1 cellular context compared by ENCODE assay signal in genomic region chr7:4830176-4830575, GRCh38.
A peak's percentile ranks its signal among the peaks of the same experiment; 100 is the strongest.
TF ChIP-seq lines count a peak whose summit lies in the region.

No MANE protein-coding gene starts in this region.

TF ChIP-seq in HepG2, 621 proteins besides CTCF, POLR2A, EP300 and RAD21 (continued from another document and continues in another):
- TF ChIP-seq ZNF704 (CRISPR knock-in tag; IDR thresholded peaks at IDR 0.05; ENCODE audit: borderline replicate concordance) (no peak), MBD4 (IDR thresholded peaks at IDR 0.05; ENCODE audit: borderline replicate concordance, low read length) (no peak), ZNF337 (CRISPR knock-in tag; IDR thresholded peaks at IDR 0.05; ENCODE audit: borderline replicate concordance, low read depth) (no peak), ZNF530 (CRISPR knock-in tag; IDR thresholded peaks at IDR 0.05; ENCODE audit: low read depth) (no peak), AKAP8 (CRISPR knock-in tag; IDR thresholded peaks at IDR 0.05) (no peak), SCMH1 (CRISPR knock-in tag; IDR thresholded peaks at IDR 0.05; ENCODE audit: borderline replicate concordance) (no peak), ZGPAT (CRISPR knock-in tag; IDR thresholded peaks at IDR 0.05) (peak; percentile 45; the same call in 1 of the 2 replicates), ZNF709 (CRISPR knock-in tag; IDR thresholded peaks at IDR 0.05) (no peak), ZNF780A (CRISPR knock-in tag; IDR thresholded peaks at IDR 0.05) (no peak), NCOA1 (CRISPR knock-in tag; IDR thresholded peaks at IDR 0.05) (no peak), SUZ12 (IDR thresholded peaks at IDR 0.05; ENCODE audit: low read depth, low read length) (no peak), BORCS8-MEF2B (CRISPR knock-in tag; IDR thresholded peaks at IDR 0.05) (peak; percentile 68; the same call in 1 of the 2 replicates), ZNF280B (CRISPR knock-in tag; IDR thresholded peaks at IDR 0.05; ENCODE audit: borderline replicate concordance) (no peak), FIP1L1 (IDR thresholded peaks at IDR 0.05; ENCODE audit: borderline replicate concordance, insufficient read depth, low read depth, low read length) (no peak), SRSF4 (IDR thresholded peaks at IDR 0.05; ENCODE audit: low read depth, low read length, poor library complexity, severe bottlenecking) (no peak), ETV6 (CRISPR knock-in tag; conservative IDR thresholded peaks at IDR 0.05) (0 out of 2 replicates have a peak, but pooled peaks have one; percentile 47), U2AF1 (optimal IDR thresholded peaks at IDR 0.05; ENCODE audit: low read depth, low read length) (no peak), HMGA1 (CRISPR knock-in tag; conservative IDR thresholded peaks at IDR 0.05) (no peak), RBM22 (optimal IDR thresholded peaks at IDR 0.05; ENCODE audit: low read length) (no peak), ZBTB38 (CRISPR knock-in tag; IDR thresholded peaks at IDR 0.05) (no peak), ZNF383 (CRISPR knock-in tag; IDR thresholded peaks at IDR 0.05; ENCODE audit: borderline replicate concordance) (no peak), ZFP36 (IDR thresholded peaks at IDR 0.05; ENCODE audit: borderline replicate concordance, low read depth, low read length, partially characterized antibody) (no peak), ZNF616 (CRISPR knock-in tag; IDR thresholded peaks at IDR 0.05; ENCODE audit: low read depth) (no peak), MLXIP (CRISPR knock-in tag; IDR thresholded peaks at IDR 0.05; ENCODE audit: borderline replicate concordance) (no peak), RFXANK (CRISPR knock-in tag; IDR thresholded peaks at IDR 0.05) (no peak), NONO (IDR thresholded peaks at IDR 0.05) (no peak), NONO (CRISPR knock-in tag; conservative IDR thresholded peaks at IDR 0.05) (peak; percentile 74), HDAC1 (CRISPR knock-in tag; IDR thresholded peaks at IDR 0.05) (0 out of 2 replicates have a peak, but pooled peaks have one; percentile 45), ARNT2 (CRISPR knock-in tag; IDR thresholded peaks at IDR 0.05; ENCODE audit: low read depth) (no peak), SRSF1 (optimal IDR thresholded peaks at IDR 0.05; ENCODE audit: low read depth, low read length) (no peak), ATF7-NPFF (CRISPR knock-in tag; IDR thresholded peaks at IDR 0.05; ENCODE audit: low read depth) (no peak), MAX (IDR thresholded peaks at IDR 0.05) (peak; percentile 67; the same call in 1 of the 2 replicates), CENPT (CRISPR knock-in tag; IDR thresholded peaks at IDR 0.05; ENCODE audit: low read depth) (no peak), ZNF34 (CRISPR knock-in tag; IDR thresholded peaks at IDR 0.05; ENCODE audit: borderline replicate concordance) (no peak), ZBTB46 (CRISPR knock-in tag; IDR thresholded peaks at IDR 0.05; ENCODE audit: borderline replicate concordance) (no peak), ZNF83 (CRISPR knock-in tag; IDR thresholded peaks at IDR 0.05; ENCODE audit: borderline replicate concordance) (no peak), MBNL3 (CRISPR knock-in tag; conservative IDR thresholded peaks at IDR 0.05) (no peak), RNF2 (conservative IDR thresholded peaks at IDR 0.05; ENCODE audit: low read depth) (peak; percentile 58; the same call in 1 of the 2 replicates), ZNF142 (CRISPR knock-in tag; IDR thresholded peaks at IDR 0.05) (no peak), ZNF703 (CRISPR knock-in tag; IDR thresholded peaks at IDR 0.05; ENCODE audit: borderline replicate concordance) (no peak), ZNF768 (CRISPR knock-in tag; IDR thresholded peaks at IDR 0.05) (peak; percentile 46; the same call in 1 of the 2 replicates), ZNF776 (CRISPR knock-in tag; IDR thresholded peaks at IDR 0.05) (no peak)
- TF ChIP-seq, protein P1, sequence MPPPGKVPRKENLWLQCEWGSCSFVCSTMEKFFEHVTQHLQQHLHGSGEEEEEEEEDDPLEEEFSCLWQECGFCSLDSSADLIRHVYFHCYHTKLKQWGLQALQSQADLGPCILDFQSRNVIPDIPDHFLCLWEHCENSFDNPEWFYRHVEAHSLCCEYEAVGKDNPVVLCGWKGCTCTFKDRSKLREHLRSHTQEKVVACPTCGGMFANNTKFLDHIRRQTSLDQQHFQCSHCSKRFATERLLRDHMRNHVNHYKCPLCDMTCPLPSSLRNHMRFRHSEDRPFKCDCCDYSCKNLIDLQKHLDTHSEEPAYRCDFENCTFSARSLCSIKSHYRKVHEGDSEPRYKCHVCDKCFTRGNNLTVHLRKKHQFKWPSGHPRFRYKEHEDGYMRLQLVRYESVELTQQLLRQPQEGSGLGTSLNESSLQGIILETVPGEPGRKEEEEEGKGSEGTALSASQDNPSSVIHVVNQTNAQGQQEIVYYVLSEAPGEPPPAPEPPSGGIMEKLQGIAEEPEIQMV (CRISPR knock-in tag; IDR thresholded peaks at IDR 0.05; ENCODE audit: low read depth), result no peak
- TF ChIP-seq, protein P2, sequence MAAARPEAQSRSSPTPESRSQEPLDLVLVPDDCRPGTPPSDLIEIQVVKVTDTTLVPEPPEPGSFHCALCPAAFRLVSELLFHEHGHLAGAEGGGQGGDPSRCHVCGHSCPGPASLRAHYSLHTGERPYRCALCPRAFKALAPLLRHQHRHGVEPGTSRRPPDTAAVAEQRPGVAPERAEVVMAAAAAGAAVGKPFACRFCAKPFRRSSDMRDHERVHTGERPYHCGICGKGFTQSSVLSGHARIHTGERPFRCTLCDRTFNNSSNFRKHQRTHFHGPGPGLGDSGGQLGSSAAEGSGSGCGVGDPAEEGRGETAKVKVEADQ (CRISPR knock-in tag; IDR thresholded peaks at IDR 0.05; ENCODE audit: borderline replicate concordance), result no peak
- TF ChIP-seq, protein P3, sequence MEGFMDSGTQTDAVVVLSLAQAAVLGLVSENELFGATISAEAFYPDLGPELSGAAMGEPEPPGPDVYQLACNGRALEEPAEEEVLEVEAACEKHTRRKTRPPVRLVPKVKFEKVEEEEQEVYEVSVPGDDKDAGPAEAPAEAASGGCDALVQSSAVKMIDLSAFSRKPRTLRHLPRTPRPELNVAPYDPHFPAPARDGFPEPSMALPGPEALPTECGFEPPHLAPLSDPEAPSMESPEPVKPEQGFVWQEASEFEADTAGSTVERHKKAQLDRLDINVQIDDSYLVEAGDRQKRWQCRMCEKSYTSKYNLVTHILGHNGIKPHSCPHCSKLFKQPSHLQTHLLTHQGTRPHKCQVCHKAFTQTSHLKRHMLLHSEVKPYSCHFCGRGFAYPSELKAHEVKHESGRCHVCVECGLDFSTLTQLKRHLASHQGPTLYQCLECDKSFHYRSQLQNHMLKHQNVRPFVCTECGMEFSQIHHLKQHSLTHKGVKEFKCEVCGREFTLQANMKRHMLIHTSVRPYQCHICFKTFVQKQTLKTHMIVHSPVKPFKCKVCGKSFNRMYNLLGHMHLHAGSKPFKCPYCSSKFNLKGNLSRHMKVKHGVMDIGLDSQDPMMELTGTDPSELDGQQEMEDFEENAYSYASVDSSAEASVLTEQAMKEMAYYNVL (CRISPR knock-in tag; IDR thresholded peaks at IDR 0.05; ENCODE audit: borderline replicate concordance), result no peak
